ENCODE assay signal across 1 cellular context in the genomic region with DNA sequence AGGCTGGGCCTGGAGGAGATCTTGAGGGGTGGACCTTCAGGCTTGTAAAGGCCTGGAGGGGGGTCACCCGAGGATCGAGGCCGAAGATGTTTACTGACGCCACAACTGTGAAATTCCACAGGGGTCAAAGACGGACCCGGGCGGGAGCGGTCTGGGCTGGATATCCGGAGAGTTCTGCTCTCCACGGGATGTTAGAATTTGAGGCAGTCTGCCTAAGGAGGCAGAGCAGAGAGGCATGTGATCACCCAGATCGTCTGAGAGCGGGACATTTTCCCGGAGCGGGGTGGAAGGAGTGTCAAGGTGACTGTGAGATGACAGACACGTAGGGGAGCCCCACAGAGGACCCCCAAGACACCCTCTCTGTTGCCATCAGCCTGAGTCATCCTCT.
TF ChIP-seq lines count a peak whose summit lies in the region.

No MANE protein-coding gene starts in this region.

TF ChIP-seq in GM12878, 131 proteins besides CTCF, POLR2A, EP300 and RAD21:
- no peak for TF ChIP-seq SPI1 (IDR thresholded peaks at IDR 0.05; ENCODE audit: borderline replicate concordance, insufficient read depth, low read depth, low read length)
- TF ChIP-seq EZH2 (IDR thresholded peaks at IDR 0.05; ENCODE audit: borderline replicate concordance, control insufficient read depth, low read depth, low read length) = no peak
TF ChIP-seq in GM12878: peak in this region for 0.
